ENCODE assay signal across 8 cellular contexts in the genomic region with DNA sequence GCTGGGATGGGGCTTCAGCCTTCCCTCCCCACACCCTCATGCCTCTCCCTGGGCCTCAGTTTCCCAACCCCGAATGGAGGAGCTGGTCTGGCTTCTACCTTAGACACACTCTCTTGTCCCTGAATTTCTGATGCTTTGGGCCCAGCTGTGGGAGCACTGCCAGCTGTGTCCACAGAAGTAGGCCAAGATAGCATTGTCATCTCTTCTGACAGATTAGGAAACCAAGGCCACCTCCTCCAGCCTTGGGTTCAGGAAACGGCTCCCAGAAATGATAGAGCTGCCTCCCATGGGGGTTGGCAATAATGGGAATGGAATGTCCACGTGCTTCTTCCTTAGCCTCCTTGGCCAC. TPM values are rescaled to one million over a fixed set of nuclear protein-coding genes. Genes with fewer than 3 reads are reported as not detected.
DNase-seq lines count a peak whose midpoint lies in the region; ATAC-seq and TF ChIP-seq lines count a peak whose summit lies in the region.

No MANE protein-coding gene starts in this region.

- H3K4me2 ChIP-seq in SU-DHL-6 (ENCODE audit: low read depth, low read length, poor library complexity, severe bottlenecking) = peak overlapping the region; percentile 67

- WGBS in sigmoid colon, 2 donors = 66 to 77% methylated on average over 3 of the region's 3 CpGs

- TF ChIP-seq EP300 in sigmoid colon (IDR thresholded peaks at IDR 0.05) = no peak

- H3K9ac ChIP-seq in SU-DHL-6 (ENCODE audit: low read length) = peak overlapping the region; percentile 99

- H3K79me2 ChIP-seq in SU-DHL-6 (ENCODE audit: insufficient read depth, low read length) = peaks cover 26% of the 10 kb centered on the region

- H2AFZ ChIP-seq in SU-DHL-6 (ENCODE audit: low read depth, low read length, severe bottlenecking) = no peak overlapping the region

- no peaks in the 10 kb centered on the region for H3K9me2 ChIP-seq in SU-DHL-6 (replicated peaks; ENCODE audit: insufficient read depth, low read length)

- H3K4me1 ChIP-seq in sigmoid colon = peaks cover 0 to 31% (median 28%) of the 10 kb centered on the region in 4 donors

- H3F3A ChIP-seq in SU-DHL-6 (ENCODE audit: insufficient read depth) = peaks cover 3% of the 10 kb centered on the region

- no peaks in the 10 kb centered on the region for H3K9me3 ChIP-seq in SU-DHL-6 (ENCODE audit: insufficient read depth, low read length)
- no peaks in the 10 kb centered on the region for H3K9me3 ChIP-seq in sigmoid colon

- intact Hi-C loops in sigmoid colon (cut with DNase I) = no loop called here

- H3K27ac ChIP-seq in SU-DHL-6 (ENCODE audit: low read depth, low read length) = peak overlapping the region; percentile 77
- peak overlapping the region; percentile 85 to 89 (median 88) for H3K27ac ChIP-seq in sigmoid colon

- TF ChIP-seq POLR2A in sigmoid colon (IDR thresholded peaks at IDR 0.05) = no peak

- peak overlapping the region; percentile 85 for H3K4me3 ChIP-seq in GM12875 (ENCODE audit: low read depth, low read length)
- H3K4me3 ChIP-seq in SU-DHL-6 (ENCODE audit: insufficient read depth, low read length, poor library complexity, severe bottlenecking) = peak overlapping the region; percentile 85
- peak overlapping the region; percentile 75 for H3K4me3 ChIP-seq in fibroblast of pulmonary artery (replicated peaks; ENCODE audit: low read depth, low read length)
- peak overlapping the region; percentile 54 to 73 (median 68) for H3K4me3 ChIP-seq in sigmoid colon

- peaks cover 10% of the 10 kb centered on the region; the same call in 1 of the 2 replicates for H4K20me1 ChIP-seq in SU-DHL-6 (ENCODE audit: low read depth, low read length)

- no peaks in the 10 kb centered on the region for H3K27me3 ChIP-seq in SU-DHL-6 (ENCODE audit: low read length)
- H3K27me3 ChIP-seq in sigmoid colon = no peaks in the 10 kb centered on the region

- TF ChIP-seq CTCF in GM12875 (IDR thresholded peaks at IDR 0.05; ENCODE audit: borderline replicate concordance, insufficient read depth, low read depth, low read length) (no peak), SU-DHL-6 (IDR thresholded peaks at IDR 0.05; ENCODE audit: insufficient read depth, low read length, poor library complexity, severe bottlenecking) (no peak), fibroblast of pulmonary artery (IDR thresholded peaks at IDR 0.05; ENCODE audit: low read length, missing control alignments) (no peak), sigmoid colon (IDR thresholded peaks at IDR 0.05) (no peak)

- DNase-seq in fibroblast of pulmonary artery (ENCODE audit: low read depth) (peak; percentile 26), sigmoid colon (no peak), NCI-H1436 (lab: John Stamatoyannopoulos, UW) (no peak), T1000 (lab: John Stamatoyannopoulos, UW) (no peak)
- DNase-seq in stimulated activated CD4-positive, alpha-beta T cell treated with anti-CD3 and anti-CD28 coated beads, Interleukin-12 subunit alpha, Interleukin-12 subunit beta, amount 100 ng/mL, for 4 hours = no peak

- H3K36me3 ChIP-seq in SU-DHL-6 (ENCODE audit: low read length) (peaks cover 2% of the 10 kb centered on the region; the same call in 1 of the 2 replicates), sigmoid colon (peaks cover 30 to 47% (median 37%) of the 10 kb centered on the region in 4 donors)

- ATAC-seq in HG03175 (IDR thresholded peaks at IDR 0.05; ENCODE audit: unreplicated experiment) = no peak

RNA-seq across cellular contexts. Expression of a gene that starts 1.3 kb away (rescaled TPM):
- total RNA-seq in sigmoid colon = 10 to 100 TPM; 26.4 to 48.5 (median 32.5) TPM
- 10 to 100 TPM; 60.7 to 74.9 (median 71.9) TPM for polyA plus RNA-seq in sigmoid colon
